In the genomic region with DNA sequence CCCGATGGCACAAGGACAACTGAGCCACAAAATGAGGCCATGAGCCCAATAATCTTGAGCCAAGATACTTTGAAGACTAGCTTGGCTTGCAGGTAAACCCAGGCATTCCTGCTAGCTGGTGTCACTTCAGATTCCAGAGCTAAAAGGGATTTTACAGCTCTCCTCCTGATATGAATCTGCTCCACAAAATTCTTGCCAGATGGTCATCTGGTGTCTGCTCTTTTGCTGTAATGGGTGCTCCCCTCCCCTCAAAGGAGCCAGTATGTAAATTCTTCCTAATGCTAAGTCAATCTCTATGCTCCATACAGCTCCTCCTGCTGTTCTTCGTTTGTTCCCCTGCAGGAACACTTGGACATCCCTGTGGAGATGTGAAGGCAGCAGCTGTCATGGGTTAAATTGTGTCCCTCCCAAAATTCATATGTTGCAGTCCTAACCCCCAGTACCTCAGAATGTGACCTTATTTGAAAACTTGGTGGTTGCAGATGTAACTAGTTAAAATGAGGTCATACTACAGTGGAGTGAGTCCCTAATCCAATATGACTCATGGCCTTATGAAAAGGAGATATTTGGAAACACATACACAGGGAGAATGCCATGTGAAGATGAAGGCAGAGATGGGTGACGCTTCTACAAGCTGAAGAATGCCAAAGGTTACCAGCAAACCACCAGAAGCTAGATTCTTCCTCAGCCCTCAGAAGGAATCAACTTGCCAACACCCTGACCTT, we compare ENCODE assay signal across 1 cellular context.
TF ChIP-seq lines count a peak whose summit lies in the region.

No MANE protein-coding gene starts in this region.

TF ChIP-seq in endothelial cell of umbilical vein, 7 proteins besides CTCF, POLR2A, EP300 and RAD21 (continued from another document):
- TF ChIP-seq POLR2AphosphoS5 (IDR thresholded peaks at IDR 0.05; ENCODE audit: insufficient read depth, low read depth, low read length) (no peak), JUN (IDR thresholded peaks at IDR 0.05; ENCODE audit: borderline replicate concordance, insufficient read depth, insufficient read length, low read depth) (peak; percentile 29)
- TF ChIP-seq, protein P1, sequence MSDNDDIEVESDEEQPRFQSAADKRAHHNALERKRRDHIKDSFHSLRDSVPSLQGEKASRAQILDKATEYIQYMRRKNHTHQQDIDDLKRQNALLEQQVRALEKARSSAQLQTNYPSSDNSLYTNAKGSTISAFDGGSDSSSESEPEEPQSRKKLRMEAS (IDR thresholded peaks at IDR 0.05; ENCODE audit: insufficient read depth, insufficient read length), result no peak
TF ChIP-seq in endothelial cell of umbilical vein: peak in this region for 1.
